ENCODE assay signal across 14 cellular contexts in genomic region chr16:49756971-49757743, GRCh38.
DNase-seq lines count a peak whose midpoint lies in the region; ATAC-seq and TF ChIP-seq lines count a peak whose summit lies in the region.
"Had no signal": no experiment of that assay in that cellular context is flagged by ENCODE, and none has a peak within 500 bp of the region (broad histone marks: within the 10 kb centered on the region; RNA-seq: fewer than 3 reads in every experiment).

No MANE protein-coding gene starts in this region.

- no TSS peak for BruUV-seq in A673 (replicated peaks; lab: Mats Ljungman, UMichigan)

- no peaks in the 10 kb centered on the region for H3K36me3 ChIP-seq in A673 (ENCODE audit: insufficient read depth, low read length, poor library complexity, severe bottlenecking)
- H3K36me3 ChIP-seq in HUES64 (ENCODE audit: insufficient read depth, low read length): no peaks in the 10 kb centered on the region
- H3K36me3 ChIP-seq: right atrium auricular region had no signal

- H3K4me3 ChIP-seq in A673 (ENCODE audit: low read depth, low read length, poor library complexity, severe bottlenecking) (no peak overlapping the region), HUES64 (ENCODE audit: low read length) (peak overlapping the region; percentile 6; the same call in 1 of the 2 replicates), astrocyte of the spinal cord (ENCODE audit: low read depth, low read length) (no peak overlapping the region)
- H3K4me3 ChIP-seq: PC-9, right atrium auricular region had no signal

- 72% methylated on average over 7 of the region's 7 CpGs for WGBS in HUES64

- DNase-seq in A673 (ENCODE audit: low spot score): peak; percentile 19
- peak; percentile 80 for DNase-seq in astrocyte of the spinal cord (ENCODE audit: low read depth, low spot score)
- peak; percentile 66 for DNase-seq in kidney glomerular epithelial cell (lab: John Stamatoyannopoulos, UW)
- no peak for DNase-seq in cerebellar nuclear complex (lab: John Stamatoyannopoulos, UW)
- DNase-seq in C1 segment of cervical spinal cord (lab: John Stamatoyannopoulos, UW): no peak
- DNase-seq: activated naive CD8-positive, alpha-beta T cell treated with anti-CD3 and anti-CD28 coated beads, Interleukin-2, amount 50 U/mL, for 24 hours; MM.1S; NCI-H2029; NCI-H526; PC-9 had no signal

- no peaks in the 10 kb centered on the region for H3K9me3 ChIP-seq in A673 (ENCODE audit: low read depth, low read length, poor library complexity, severe bottlenecking)
- no peaks in the 10 kb centered on the region for H3K9me3 ChIP-seq in HUES64 (ENCODE audit: insufficient read depth, low read depth, low read length)
- H3K9me3 ChIP-seq: right atrium auricular region had no signal

- no peak overlapping the region for H3K27ac ChIP-seq in A673 (ENCODE audit: low read depth, low read length, poor library complexity, severe bottlenecking)
- H3K27ac ChIP-seq in HUES64 (ENCODE audit: low read depth, low read length): peak overlapping the region; percentile 36
- H3K27ac ChIP-seq: PC-9, right atrium auricular region had no signal

- intact Hi-C loops in A673 (cut with micrococcal nuclease; ENCODE audit: unreplicated experiment): loop anchor here (5.0 to 10.0 kb wide), 2 partner anchors 100 to 112 kb away; partner anchors contain the start of gene ZNF423

- H3K4me1 ChIP-seq in A673 (ENCODE audit: insufficient read depth, low read length, poor library complexity, severe bottlenecking): peaks cover 18% of the 10 kb centered on the region
- peaks cover 44% of the 10 kb centered on the region for H3K4me1 ChIP-seq in HUES64 (ENCODE audit: insufficient read depth, low read length)

- in situ Hi-C loops in astrocyte of the spinal cord (cut with HindIII; ENCODE audit: low sequenced_read_pairs): no loop called here

- no peaks in the 10 kb centered on the region for H3K27me3 ChIP-seq in A673 (replicated peaks; ENCODE audit: insufficient read depth, low read depth, low read length, poor library complexity)
- H3K27me3 ChIP-seq in HUES64 (ENCODE audit: insufficient read depth, low read length): no peaks in the 10 kb centered on the region
- H3K27me3 ChIP-seq: right atrium auricular region had no signal

- CTCF ChIA-PET in A673 (lab: Charles Lee): no interaction called here

- TF ChIP-seq CTCF in A673 (conservative IDR thresholded peaks at IDR 0.05; ENCODE audit: low read depth, low read length): no peak
- no peak for TF ChIP-seq CTCF in astrocyte of the spinal cord (IDR thresholded peaks at IDR 0.05; ENCODE audit: low read depth, low read length)

- POLR2A ChIA-PET in A673 (lab: Charles Lee; ENCODE audit: low non-redundant PET): no interaction called here

- peak overlapping the region; percentile 24; the same call in 1 of the 2 replicates for H3K9ac ChIP-seq in HUES64 (ENCODE audit: low read depth, low read length)

- ATAC-seq in esophagus mucosa: no peak
- no peak for ATAC-seq in HG02763 (IDR thresholded peaks at IDR 0.05; ENCODE audit: unreplicated experiment)
- ATAC-seq: activated naive CD8-positive, alpha-beta T cell treated with anti-CD3 and anti-CD28 coated beads, Interleukin-2, amount 50 U/mL, for 24 hours had no signal

Comparison
In these comparisons a context has a peak if more than half of its experiments do, and no peak if none do; other contexts are left out.
1. DNase-seq: peak in A673 (single experiment), astrocyte of the spinal cord (single experiment) and kidney glomerular epithelial cell (single experiment); none in cerebellar nuclear complex (0 of 2) and C1 segment of cervical spinal cord (0 of 14).